ENCODE assay signal across 8 cellular contexts in the genomic region with DNA sequence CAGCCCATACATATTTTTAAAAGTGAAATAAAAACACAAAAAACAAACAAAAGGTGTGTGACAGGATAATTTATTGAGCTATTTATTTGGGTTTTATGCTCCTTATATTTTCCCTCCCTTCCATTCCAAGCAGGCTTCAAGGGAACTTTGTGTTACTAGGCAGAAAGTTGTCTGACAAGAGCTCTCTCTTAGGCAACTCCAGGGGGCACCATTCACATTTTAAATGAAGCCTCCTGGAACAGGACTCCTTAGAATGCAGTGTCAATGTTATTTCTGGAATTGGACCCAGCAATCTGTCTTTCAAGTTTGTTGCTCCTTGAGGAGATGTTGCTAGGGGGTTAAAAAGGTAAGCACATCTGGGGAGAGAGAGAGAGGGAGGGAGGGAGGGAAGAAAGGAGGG. TPM values are rescaled to one million over a fixed set of nuclear protein-coding genes. Genes with fewer than 3 reads are reported as not detected.
DNase-seq lines count a peak whose midpoint lies in the region; ATAC-seq and FAIRE-seq lines count a peak whose summit lies in the region.

No MANE protein-coding gene starts in this region.

- no peaks in the 10 kb centered on the region for H3K36me3 Mint-ChIP-seq in activated T-cell treated with anti-CD3 and anti-CD28 coated beads, Interleukin-2, amount 50 U/mL, for 72 hours (ENCODE audit: insufficient read depth in 2 of 2)

- ATAC-seq in left colon (peak; percentile 39), HG03342 (IDR thresholded peaks at IDR 0.05; ENCODE audit: unreplicated experiment) (no peak)
- no peak for ATAC-seq in activated T-cell treated with anti-CD3 and anti-CD28 coated beads, Interleukin-2, amount 50 U/mL, for 72 hours (replicated peaks in 1 of 2)

- no peak overlapping the region for H3K4me3 Mint-ChIP-seq in activated T-cell treated with anti-CD3 and anti-CD28 coated beads, Interleukin-2, amount 50 U/mL, for 72 hours

- no peak overlapping the region for H3K27ac Mint-ChIP-seq in activated T-cell treated with anti-CD3 and anti-CD28 coated beads, Interleukin-2, amount 50 U/mL, for 72 hours

- no peaks in the 10 kb centered on the region for H3K9me3 Mint-ChIP-seq in activated T-cell treated with anti-CD3 and anti-CD28 coated beads, Interleukin-2, amount 50 U/mL, for 72 hours

- intact Hi-C loops in left colon (cut with DNase I, micrococcal nuclease), result loop anchor here in 1 of 2 donors (10.0 kb wide), 1 partner anchor 176 kb away; no protein-coding TSS in a partner anchor

- peak; percentile 46 for FAIRE-seq in TTC549 (lab: Jason Lieb, UNC)

- H3K4me1 Mint-ChIP-seq in activated T-cell treated with anti-CD3 and anti-CD28 coated beads, Interleukin-2, amount 50 U/mL, for 72 hours (ENCODE audit: low read depth), result peaks cover 22% of the 10 kb centered on the region

- peaks cover 19% of the 10 kb centered on the region for H3K27me3 Mint-ChIP-seq in activated T-cell treated with anti-CD3 and anti-CD28 coated beads, Interleukin-2, amount 50 U/mL, for 72 hours (ENCODE audit: low read depth)

- DNase-seq in Daoy (ENCODE audit: low read depth), result peak; percentile 37
- DNase-seq in LHCN-M2 (ENCODE audit: low read depth), result peak; percentile 78
- no peak for DNase-seq in left colon
- no peak for DNase-seq in COLO668 (lab: John Stamatoyannopoulos, UW; ENCODE audit: unreplicated experiment)
- DNase-seq in activated T-cell treated with anti-CD3 and anti-CD28 coated beads, Interleukin-2, amount 50 U/mL, for 72 hours, result no peak
- DNase-seq in 8988T, result no peak

RNA-seq across cellular contexts. Expression of a gene that starts 5.4 kb away (rescaled TPM):
- total RNA-seq in Daoy (2014; rRNA removed; shearing (Covaris generic)), result 2.6 and 3.2 TPM in 2 replicates
- total RNA-seq in LHCN-M2 (2014; rRNA removed) (7.2 and 9.8 TPM in 2 replicates), left colon (10 to 100 TPM; 11.8 to 14.4 TPM)
- 4.7 TPM for polyA plus RNA-seq in LHCN-M2 (2012)
- total RNA-seq in activated T-cell treated with anti-CD3 and anti-CD28 coated beads, Interleukin-2, amount 50 U/mL, for 72 hours, result 10 to 100 TPM; 37.3 to 44.4 TPM

Comparison
In these comparisons a context has a peak if more than half of its experiments do, and no peak if none do; other contexts are left out.
1. DNase-seq: peak in Daoy (single experiment) and LHCN-M2 (single experiment); none in left colon (0 of 2), COLO668 (single experiment), activated T-cell treated with anti-CD3 and anti-CD28 coated beads, Interleukin-2, amount 50 U/mL, for 72 hours (0 of 2) and 8988T (single experiment).